ENCODE assay signal across 9 cellular contexts in genomic region chr14:99035268-99035667, GRCh38.
A peak's percentile ranks its signal among the peaks of the same experiment; 100 is the strongest.
DNase-seq lines count a peak whose midpoint lies in the region; ATAC-seq and TF ChIP-seq lines count a peak whose summit lies in the region.
"Had no signal": no experiment of that assay in that cellular context is flagged by ENCODE, and none has a peak within 500 bp of the region (broad histone marks: within the 10 kb centered on the region; RNA-seq: fewer than 3 reads in every experiment).

No MANE protein-coding gene starts in this region.

- peaks cover 0 to 2% of the 10 kb centered on the region in 2 donors for H3K4me1 ChIP-seq in aorta (ENCODE audit: control insufficient read depth in 1 of 2, insufficient read depth in 2 of 2, low read length in 2 of 2)
- no peaks in the 10 kb centered on the region for H3K4me1 ChIP-seq in endodermal cell (ENCODE audit: control insufficient read depth, insufficient read depth, low read length)

- intact Hi-C loops in aorta (cut with DNase I): loop anchor here in 1 of 2 donors (5.0 to 10.0 kb wide), 3 partner anchors 108 to 570 kb away; partner anchors contain the start of gene CCDC85C

- H3K9me3 ChIP-seq in aorta (ENCODE audit: control insufficient read depth, low read length) (no peaks in the 10 kb centered on the region), endodermal cell (ENCODE audit: control insufficient read depth, low read length) (no peaks in the 10 kb centered on the region)

- H3K27ac Mint-ChIP-seq in endodermal cell: no peak overlapping the region
- H3K27ac Mint-ChIP-seq: T-cell had no signal

- H3K27me3 ChIP-seq in aorta (ENCODE audit: control insufficient read depth in 1 of 2, insufficient read depth in 2 of 2, low read length in 1 of 2): no peaks in the 10 kb centered on the region
- H3K27me3 ChIP-seq in endodermal cell (ENCODE audit: control insufficient read depth, insufficient read depth, low read length, poor library complexity, severe bottlenecking): no peaks in the 10 kb centered on the region

- ATAC-seq in aorta (ENCODE audit: low FRiP score): peak; percentile 71
- ATAC-seq: T-cell had no signal

- peaks cover 4% of the 10 kb centered on the region for H3K27me3 Mint-ChIP-seq in endodermal cell (ENCODE audit: insufficient read depth)

- peaks cover 14% of the 10 kb centered on the region for H3K9me3 Mint-ChIP-seq in endodermal cell
- H3K9me3 Mint-ChIP-seq: T-cell had no signal

- no peak overlapping the region for H3K4me3 Mint-ChIP-seq in endodermal cell
- H3K4me3 Mint-ChIP-seq: T-cell had no signal

- WGBS in aorta, 2 donors: 57 to 58% methylated on average over 4 of the region's 4 CpGs
- 90 to 96% methylated on average over 3 to 4 of the region's 4 CpGs for WGBS in endodermal cell (ENCODE audit: insufficient coverage in 1 of 2, insufficient read length in 1 of 2), 2 experiments

- H3K36me3 ChIP-seq in aorta (ENCODE audit: control insufficient read depth in 1 of 2, insufficient read depth in 2 of 2, low read length in 1 of 2) (no peaks in the 10 kb centered on the region), endodermal cell (ENCODE audit: control insufficient read depth, insufficient read depth, low read length) (no peaks in the 10 kb centered on the region)

- no peak for TF ChIP-seq CTCF in endodermal cell (conservative IDR thresholded peaks at IDR 0.05)

- H3K9ac ChIP-seq in endodermal cell (ENCODE audit: extremely low read depth, low read length, poor library complexity, severe bottlenecking): no peak overlapping the region

- DNase-seq in SKM-1 treated with dmso at 0.1 percent for 144 hours (lab: John Stamatoyannopoulos, UW; ENCODE audit: unreplicated experiment): peak; percentile 12
- no peak for DNase-seq in SKM-1 (lab: John Stamatoyannopoulos, UW; ENCODE audit: unreplicated experiment)
- DNase-seq in epithelial cell of prostate (ENCODE audit: low read depth, low spot score): no peak
- DNase-seq in mesenteric fat pad (ENCODE audit: low spot score): peak; percentile 62
- peak in 1 of 2 donors; percentile 87 for DNase-seq in aorta
- no peak for DNase-seq in endodermal cell
- DNase-seq in hippocampal formation (lab: John Stamatoyannopoulos, UW): no peak
- DNase-seq in NCI-H146 treated with DMSO at 0.1 percent for 48 hours (lab: John Stamatoyannopoulos, UW; ENCODE audit: unreplicated experiment): no peak

- peaks cover 5% of the 10 kb centered on the region for H3K4me1 Mint-ChIP-seq in endodermal cell

- H3K36me3 Mint-ChIP-seq in endodermal cell (ENCODE audit: low read depth): no peaks in the 10 kb centered on the region
- H3K36me3 Mint-ChIP-seq: T-cell had no signal

- no peak overlapping the region for H3K4me3 ChIP-seq in aorta (ENCODE audit: low read length in 2 of 2)
- no peak overlapping the region for H3K4me3 ChIP-seq in endodermal cell (ENCODE audit: low read length)

- H3K27ac ChIP-seq in epithelial cell of prostate: peak overlapping the region; percentile 78
- H3K27ac ChIP-seq in aorta (ENCODE audit: low read depth in 1 of 2, low read length in 2 of 2): peak overlapping the region in 1 of 2 donors; percentile 9
- no peak overlapping the region for H3K27ac ChIP-seq in endodermal cell (ENCODE audit: low read depth, low read length)

Comparison
In these comparisons a context has a peak if more than half of its experiments do, and no peak if none do; other contexts are left out.
1. DNase-seq: peak in SKM-1 treated with dmso at 0.1 percent for 144 hours (single experiment) and mesenteric fat pad (single experiment); none in SKM-1 (single experiment), epithelial cell of prostate (single experiment), endodermal cell (single experiment), hippocampal formation (0 of 2) and NCI-H146 treated with DMSO at 0.1 percent for 48 hours (single experiment).